28 cellular contexts compared by ENCODE assay signal in the genomic region with DNA sequence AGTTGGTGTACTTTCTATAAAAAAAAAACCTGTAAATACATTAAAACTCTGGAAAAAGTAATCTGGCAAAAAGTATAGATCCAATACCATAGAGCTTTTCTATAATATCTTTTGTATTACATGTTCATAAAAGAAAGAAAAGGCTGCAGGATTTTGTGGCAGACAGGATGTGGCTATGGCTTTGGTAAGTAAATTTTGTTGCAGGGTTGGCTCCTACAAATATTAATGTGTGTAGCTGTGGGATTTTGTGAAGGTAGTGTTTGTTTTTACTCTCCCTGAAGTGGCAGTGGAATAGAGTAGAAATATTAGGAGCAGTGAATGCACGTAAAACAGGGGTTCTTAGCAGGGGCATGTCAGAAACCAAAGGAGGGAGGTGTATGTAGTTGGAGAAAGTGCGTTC.
"Had no signal": no experiment of that assay in that cellular context is flagged by ENCODE, and none has a peak within 500 bp of the region (broad histone marks: within the 10 kb centered on the region; RNA-seq: fewer than 3 reads in every experiment).

No MANE protein-coding gene starts in this region.

- DNase-seq: activated CD4-positive, alpha-beta memory T cell treated with anti-CD3 and anti-CD28 coated beads for 36 hours; activated CD4-positive, alpha-beta T cell treated with anti-CD3 and anti-CD28 coated beads for 36 hours; activated CD4-positive, alpha-beta T cell treated with anti-CD3 and anti-CD28 coated beads, Interleukin-2, amount 10 ng/mL, durations not matched to agents 24 days and 14 days; activated CD4-positive, CD25-positive, alpha-beta regulatory T cell; activated CD4-positive, CD25-positive, alpha-beta regulatory T cell treated with anti-CD3 and anti-CD28 coated beads, Interleukin-2, amount 50 U/mL, for 72 hours; activated CD8-positive, alpha-beta memory T cell treated with anti-CD3 and anti-CD28 coated beads, Interleukin-2, amount 10 ng/mL, durations not matched to agents 7 days and 5 days; activated CD8-positive, alpha-beta memory T cell treated with anti-CD3 and anti-CD28 coated beads, Interleukin-2, amount 50 U/mL, for 4 hours; activated CD8-positive, alpha-beta T cell treated with anti-CD3 and anti-CD28 coated beads, Interleukin-2, amount 10 ng/mL, durations not matched to agents 7 days and 5 days; activated gamma-delta T cell; activated naive CD4-positive, alpha-beta T cell; activated naive CD4-positive, alpha-beta T cell treated with anti-CD3 and anti-CD28 coated beads, Interleukin-2, amount 10 ng/mL, durations not matched to agents 7 days and 5 days; activated naive CD8-positive, alpha-beta T cell treated with anti-CD3 and anti-CD28 coated beads, Interleukin-2, amount 10 ng/mL, durations not matched to agents 7 days and 5 days; activated T-cell treated with anti-CD3 and anti-CD28 coated beads, Interleukin-2, amount 50 U/mL, for 24 hours; activated T-cell treated with anti-CD3 and anti-CD28 coated beads, Interleukin-2, amount 50 U/mL, for 72 hours; brain microvascular endothelial cell; dorsolateral prefrontal cortex; effector memory CD4-positive, alpha-beta T cell; endodermal cell; foreskin fibroblast; glutamatergic neuron; heart left ventricle; T-helper 1 cell; T-helper 17 cell; T1000 had no signal

- H3K27me3 ChIP-seq: ascending aorta, brain microvascular endothelial cell had no signal

- H3K4me1 ChIP-seq: ascending aorta had no signal

- H3K9me3 ChIP-seq: ascending aorta, heart left ventricle had no signal

- H3K27ac ChIP-seq: ascending aorta, brain microvascular endothelial cell, coronary artery, dorsolateral prefrontal cortex, heart left ventricle had no signal

- H3K36me3 ChIP-seq: ascending aorta, brain microvascular endothelial cell, heart left ventricle had no signal

- ATAC-seq: activated CD4-positive, alpha-beta T cell treated with anti-CD3 and anti-CD28 coated beads for 36 hours; activated CD8-positive, alpha-beta memory T cell treated with anti-CD3 and anti-CD28 coated beads, Interleukin-2, amount 10 ng/mL, durations not matched to agents 7 days and 5 days; activated CD8-positive, alpha-beta T cell treated with anti-CD3 and anti-CD28 coated beads, Interleukin-2, amount 10 ng/mL, durations not matched to agents 7 days and 5 days; activated naive CD4-positive, alpha-beta T cell treated with anti-CD3 and anti-CD28 coated beads, Interleukin-2, amount 50 U/mL, for 72 hours; activated T-cell treated with anti-CD3 and anti-CD28 coated beads, Interleukin-2, amount 50 U/mL, for 72 hours; esophagus mucosa; heart left ventricle; T-helper 17 cell had no signal

- H3K4me3 ChIP-seq: ascending aorta, coronary artery, dorsolateral prefrontal cortex, heart left ventricle had no signal
